ENCODE assay signal across 1 cellular context in the genomic region with DNA sequence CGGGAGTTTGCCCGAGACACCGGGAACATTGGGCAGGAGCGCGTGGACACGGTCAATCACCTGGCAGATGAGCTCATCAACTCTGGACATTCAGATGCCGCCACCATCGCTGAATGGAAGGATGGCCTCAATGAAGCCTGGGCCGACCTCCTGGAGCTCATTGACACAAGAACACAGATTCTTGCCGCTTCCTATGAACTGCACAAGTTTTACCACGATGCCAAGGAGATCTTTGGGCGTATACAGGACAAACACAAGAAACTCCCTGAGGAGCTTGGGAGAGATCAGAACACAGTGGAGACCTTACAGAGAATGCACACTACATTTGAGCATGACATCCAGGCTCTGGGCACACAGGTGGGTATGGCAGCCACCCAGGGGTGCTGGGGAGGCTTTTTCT.
TF ChIP-seq lines count a peak whose summit lies in the region.

No MANE protein-coding gene starts in this region.

TF ChIP-seq in GM12878, 131 proteins besides CTCF, POLR2A, EP300 and RAD21 (continued from another document):
- TF ChIP-seq IRF3 (IDR thresholded peaks at IDR 0.05) (no peak), MEF2B (IDR thresholded peaks at IDR 0.05; ENCODE audit: partially characterized antibody, poor library complexity, severe bottlenecking) (no peak), EGR1 (IDR thresholded peaks at IDR 0.05; ENCODE audit: borderline replicate concordance in 1 of 2, low read depth in 2 of 2, low read length in 2 of 2) (no peak), DPF2 (IDR thresholded peaks at IDR 0.05) (no peak), POLR2AphosphoS2 (IDR thresholded peaks at IDR 0.05; ENCODE audit: low read depth, low read length) (no peak), BHLHE40 (IDR thresholded peaks at IDR 0.05; ENCODE audit: borderline replicate concordance in 1 of 2, low read depth in 2 of 2, low read length in 1 of 2) (no peak)
- TF ChIP-seq, protein P1, sequence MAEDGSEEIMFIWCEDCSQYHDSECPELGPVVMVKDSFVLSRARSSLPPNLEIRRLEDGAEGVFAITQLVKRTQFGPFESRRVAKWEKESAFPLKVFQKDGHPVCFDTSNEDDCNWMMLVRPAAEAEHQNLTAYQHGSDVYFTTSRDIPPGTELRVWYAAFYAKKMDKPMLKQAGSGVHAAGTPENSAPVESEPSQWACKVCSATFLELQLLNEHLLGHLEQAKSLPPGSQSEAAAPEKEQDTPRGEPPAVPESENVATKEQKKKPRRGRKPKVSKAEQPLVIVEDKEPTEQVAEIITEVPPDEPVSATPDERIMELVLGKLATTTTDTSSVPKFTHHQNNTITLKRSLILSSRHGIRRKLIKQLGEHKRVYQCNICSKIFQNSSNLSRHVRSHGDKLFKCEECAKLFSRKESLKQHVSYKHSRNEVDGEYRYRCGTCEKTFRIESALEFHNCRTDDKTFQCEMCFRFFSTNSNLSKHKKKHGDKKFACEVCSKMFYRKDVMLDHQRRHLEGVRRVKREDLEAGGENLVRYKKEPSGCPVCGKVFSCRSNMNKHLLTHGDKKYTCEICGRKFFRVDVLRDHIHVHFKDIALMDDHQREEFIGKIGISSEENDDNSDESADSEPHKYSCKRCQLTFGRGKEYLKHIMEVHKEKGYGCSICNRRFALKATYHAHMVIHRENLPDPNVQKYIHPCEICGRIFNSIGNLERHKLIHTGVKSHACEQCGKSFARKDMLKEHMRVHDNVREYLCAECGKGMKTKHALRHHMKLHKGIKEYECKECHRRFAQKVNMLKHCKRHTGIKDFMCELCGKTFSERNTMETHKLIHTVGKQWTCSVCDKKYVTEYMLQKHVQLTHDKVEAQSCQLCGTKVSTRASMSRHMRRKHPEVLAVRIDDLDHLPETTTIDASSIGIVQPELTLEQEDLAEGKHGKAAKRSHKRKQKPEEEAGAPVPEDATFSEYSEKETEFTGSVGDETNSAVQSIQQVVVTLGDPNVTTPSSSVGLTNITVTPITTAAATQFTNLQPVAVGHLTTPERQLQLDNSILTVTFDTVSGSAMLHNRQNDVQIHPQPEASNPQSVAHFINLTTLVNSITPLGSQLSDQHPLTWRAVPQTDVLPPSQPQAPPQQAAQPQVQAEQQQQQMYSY (CRISPR knock-in tag; IDR thresholded peaks at IDR 0.05), result no peak
